ENCODE assay signal across 17 cellular contexts in the genomic region with DNA sequence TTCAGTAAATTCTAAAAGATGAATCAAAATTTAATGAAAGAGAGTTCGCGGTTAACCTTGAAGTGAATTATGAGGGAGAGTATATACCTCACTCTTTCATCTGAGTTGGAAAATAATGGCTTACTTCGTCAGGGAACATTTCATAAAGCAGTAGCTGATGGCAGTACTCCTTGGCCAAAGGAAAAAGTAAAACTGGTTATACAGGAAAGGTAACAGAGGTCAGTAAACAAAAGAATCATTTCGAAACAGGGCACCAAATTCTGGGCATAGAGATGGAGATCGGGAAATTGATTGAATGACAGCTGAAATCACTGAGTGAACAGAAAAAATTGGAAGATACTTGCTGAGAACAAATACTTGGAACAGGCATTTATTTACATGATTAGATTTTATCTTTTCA.
"Had no signal": no experiment of that assay in that cellular context is flagged by ENCODE, and none has a peak within 500 bp of the region (broad histone marks: within the 10 kb centered on the region; RNA-seq: fewer than 3 reads in every experiment).

No MANE protein-coding gene starts in this region.

- H3K4me1 Mint-ChIP-seq: activated CD4-positive, alpha-beta T cell treated with anti-CD3 and anti-CD28 coated beads for 36 hours; activated naive CD4-positive, alpha-beta T cell treated with anti-CD3 and anti-CD28 coated beads, Interleukin-2, amount 50 U/mL, for 24 hours; naive thymus-derived CD8-positive, alpha-beta T cell; stimulated activated naive CD8-positive, alpha-beta T cell treated with anti-CD3 and anti-CD28 coated beads, Interleukin-15, amount 100 ng/mL, for 72 hours; T-helper 17 cell had no signal

- DNase-seq: activated CD4-positive, alpha-beta T cell treated with anti-CD3 and anti-CD28 coated beads for 36 hours; activated CD4-positive, alpha-beta T cell treated with anti-CD3 and anti-CD28 coated beads, Interleukin-2, amount 50 U/mL, for 48 hours; activated gamma-delta T cell; cortex of kidney; effector CD4-positive, alpha-beta T cell; heart left ventricle; left ventricle myocardium inferior; naive thymus-derived CD8-positive, alpha-beta T cell; right lobe of liver; stimulated activated CD4-positive, alpha-beta T cell treated with anti-CD3 and anti-CD28 coated beads, Interleukin-4, amount 100 ng/mL, for 1 hour; stimulated activated naive CD8-positive, alpha-beta T cell treated with anti-CD3 and anti-CD28 coated beads, Interleukin-15, amount 100 ng/mL, for 72 hours; T-helper 17 cell had no signal

- H3K4me1 ChIP-seq: ascending aorta, esophagus muscularis mucosa, gastroesophageal sphincter, heart left ventricle, left ventricle myocardium inferior, right lobe of liver had no signal

- H3K4me2 ChIP-seq: smooth muscle cell had no signal

- H3K27ac ChIP-seq: ascending aorta, esophagus muscularis mucosa, gastroesophageal sphincter, heart left ventricle, left ventricle myocardium inferior, right lobe of liver had no signal

- H3K36me3 Mint-ChIP-seq: activated naive CD4-positive, alpha-beta T cell treated with anti-CD3 and anti-CD28 coated beads, Interleukin-2, amount 50 U/mL, for 24 hours; naive thymus-derived CD8-positive, alpha-beta T cell had no signal

- H3K36me3 ChIP-seq: ascending aorta, esophagus muscularis mucosa, gastroesophageal sphincter, heart left ventricle, left ventricle myocardium inferior, right lobe of liver had no signal

- H3K4me3 Mint-ChIP-seq: activated CD4-positive, alpha-beta T cell treated with anti-CD3 and anti-CD28 coated beads for 36 hours; activated naive CD4-positive, alpha-beta T cell treated with anti-CD3 and anti-CD28 coated beads, Interleukin-2, amount 50 U/mL, for 24 hours; naive thymus-derived CD8-positive, alpha-beta T cell; stimulated activated naive CD8-positive, alpha-beta T cell treated with anti-CD3 and anti-CD28 coated beads, Interleukin-15, amount 100 ng/mL, for 72 hours; T-helper 17 cell had no signal

- H3K4me3 ChIP-seq: ascending aorta, esophagus muscularis mucosa, gastroesophageal sphincter, heart left ventricle, left ventricle myocardium inferior, right lobe of liver, smooth muscle cell had no signal

- H3K9me3 ChIP-seq: ascending aorta, esophagus muscularis mucosa, gastroesophageal sphincter, left ventricle myocardium inferior, right lobe of liver had no signal

- H3K27me3 ChIP-seq: ascending aorta, esophagus muscularis mucosa, gastroesophageal sphincter, heart left ventricle, right lobe of liver had no signal

- H3K27me3 Mint-ChIP-seq: activated naive CD4-positive, alpha-beta T cell treated with anti-CD3 and anti-CD28 coated beads, Interleukin-2, amount 50 U/mL, for 24 hours; stimulated activated naive CD8-positive, alpha-beta T cell treated with anti-CD3 and anti-CD28 coated beads, Interleukin-15, amount 100 ng/mL, for 72 hours; T-helper 17 cell had no signal

- H3K27ac Mint-ChIP-seq: activated CD4-positive, alpha-beta T cell treated with anti-CD3 and anti-CD28 coated beads for 36 hours; activated naive CD4-positive, alpha-beta T cell treated with anti-CD3 and anti-CD28 coated beads, Interleukin-2, amount 50 U/mL, for 24 hours; naive thymus-derived CD8-positive, alpha-beta T cell; T-helper 17 cell had no signal

- H3K9me3 Mint-ChIP-seq: activated naive CD4-positive, alpha-beta T cell treated with anti-CD3 and anti-CD28 coated beads, Interleukin-2, amount 50 U/mL, for 24 hours; naive thymus-derived CD8-positive, alpha-beta T cell; stimulated activated naive CD8-positive, alpha-beta T cell treated with anti-CD3 and anti-CD28 coated beads, Interleukin-15, amount 100 ng/mL, for 72 hours had no signal
